ENCODE assay signal across 9 cellular contexts in genomic region chr14:61749867-61750266, GRCh38. TPM values are rescaled to one million over a fixed set of nuclear protein-coding genes. Genes with fewer than 3 reads are reported as not detected.
DNase-seq lines count a peak whose midpoint lies in the region; ATAC-seq and TF ChIP-seq lines count a peak whose summit lies in the region.
"Had no signal": no experiment of that assay in that cellular context is flagged by ENCODE, and none has a peak within 500 bp of the region (broad histone marks: within the 10 kb centered on the region; RNA-seq: fewer than 3 reads in every experiment).

No MANE protein-coding gene starts in this region.

- peaks cover 4 to 69% (median 10%) of the 10 kb centered on the region in 7 donors for H3K4me1 Mint-ChIP-seq in naive thymus-derived CD4-positive, alpha-beta T cell

- POLR2A ChIA-PET in naive thymus-derived CD4-positive, alpha-beta T cell (lab: Charles Lee) = interaction anchor here (4.3 kb wide), 1 partner anchor 11 kb away, joined by 30 read pairs; the partner anchor contains the start of gene SNAPC1

- no peaks in the 10 kb centered on the region for H3K9me3 Mint-ChIP-seq in naive thymus-derived CD4-positive, alpha-beta T cell

- no peak for TF ChIP-seq CTCF in GM12865 (IDR thresholded peaks at IDR 0.05; ENCODE audit: insufficient read depth, low read depth, low read length, missing control alignments)
- no peak for TF ChIP-seq CTCF in mammary epithelial cell (conservative IDR thresholded peaks at IDR 0.05 in 1 of 2, IDR thresholded peaks at IDR 0.05 in 1 of 2; ENCODE audit: extremely low read depth in 1 of 2, insufficient read depth in 1 of 2, low read depth in 1 of 2, low read length in 2 of 2)

- CTCF ChIA-PET in mammary epithelial cell (lab: Charles Lee; ENCODE audit: low non-redundant PET) = no interaction called here
- CTCF ChIA-PET in naive thymus-derived CD4-positive, alpha-beta T cell (lab: Charles Lee) = interaction anchor here (1.0 to 1.9 kb wide), 8 partner anchors 10 to 464 kb away, joined by 3 to 10 read pairs (median 4); partner anchors contain the start of gene SNAPC1

- H3K79me2 ChIP-seq in mammary epithelial cell (ENCODE audit: insufficient read depth, low read length) = peaks cover 40% of the 10 kb centered on the region

- peaks cover 4 to 43% (median 18%) of the 10 kb centered on the region in 5 donors for H3K36me3 Mint-ChIP-seq in naive thymus-derived CD4-positive, alpha-beta T cell

- 84% methylated on average over 3 of the region's 3 CpGs for WGBS in mammary epithelial cell (ENCODE audit: low coverage, missing lambda C conversion rate)

- in situ Hi-C loops in mammary epithelial cell (cut with MboI; ENCODE audit: low sequenced_read_pairs in 2 of 2) = loop anchor here in 1 of 2 donors (25.0 kb wide), 1 partner anchor 463 kb away; the partner anchor contains the start of gene TMEM30B

- H3K4me2 ChIP-seq in mammary epithelial cell (ENCODE audit: insufficient read depth, low read depth, low read length) = peak overlapping the region; percentile 81

- intact Hi-C loops in mammary epithelial cell (cut with micrococcal nuclease) = loop anchor here (2.0 kb wide), 1 partner anchor 87 kb away; no protein-coding TSS in a partner anchor
- intact Hi-C loops in naive thymus-derived CD4-positive, alpha-beta T cell (cut with micrococcal nuclease) = loop anchor here (2.0 to 10.0 kb wide), 4 partner anchors 13 to 765 kb away; partner anchors contain the start of genes SLC38A6 (in 1 of the 2) and TRMT5 (in 1 of the 2)

- H2AFZ ChIP-seq in mammary epithelial cell (ENCODE audit: low read depth, low read length) = no peak overlapping the region

- peak overlapping the region; percentile 79 for H3K4me3 ChIP-seq in GM12865 (ENCODE audit: low read depth, low read length)
- H3K4me3 ChIP-seq in mammary epithelial cell (replicated peaks in 1 of 3; ENCODE audit: insufficient read depth in 1 of 3, low read depth in 2 of 3, low read length in 3 of 3) = peak overlapping the region in 1 of 3 experiments; percentile 45
- H3K4me3 ChIP-seq in naive thymus-derived CD4-positive, alpha-beta T cell (ENCODE audit: low read length) = no peak overlapping the region

- no TSS peak for BruUV-seq in mammary epithelial cell (replicated peaks; lab: Mats Ljungman, UMichigan)

- peaks cover 28% of the 10 kb centered on the region for H3K36me3 ChIP-seq in mammary epithelial cell (ENCODE audit: insufficient read depth, low read length)
- peaks cover 0 to 23% (median 8%) of the 10 kb centered on the region in 3 experiments for H3K36me3 ChIP-seq in naive thymus-derived CD4-positive, alpha-beta T cell (ENCODE audit: control insufficient read depth in 2 of 3, insufficient read depth in 3 of 3, low read length in 3 of 3)

- H3K9me3 ChIP-seq in mammary epithelial cell (replicated peaks; ENCODE audit: insufficient read depth, low read length) = no peaks in the 10 kb centered on the region
- no peaks in the 10 kb centered on the region for H3K9me3 ChIP-seq in naive thymus-derived CD4-positive, alpha-beta T cell (ENCODE audit: control insufficient read depth in 2 of 3, low read length in 3 of 3)

- peak overlapping the region in 5 of 9 donors; percentile 7 to 77 (median 33) for H3K27ac Mint-ChIP-seq in naive thymus-derived CD4-positive, alpha-beta T cell

- no peak for ATAC-seq in naive thymus-derived CD4-positive, alpha-beta T cell
- ATAC-seq in GM18870 (IDR thresholded peaks at IDR 0.05; ENCODE audit: unreplicated experiment) (no peak), HG03442 (IDR thresholded peaks at IDR 0.05; ENCODE audit: unreplicated experiment) (no peak)

- DNase-seq in GM12865 (ENCODE audit: low read depth) (peak; percentile 5), NCI-H187 treated with DMSO at 0.1 percent for 48 hours (lab: John Stamatoyannopoulos, UW) (peak; percentile 97), mammary epithelial cell (no peak), activated gamma-delta T cell (lab: John Stamatoyannopoulos, UW) (no peak), cerebellar cortex (ENCODE audit: low spot score) (no peak)
- no peak for DNase-seq in naive thymus-derived CD4-positive, alpha-beta T cell
- DNase-seq: retina had no signal

- dilution Hi-C loops in mammary epithelial cell (cut with HindIII; ENCODE audit: low sequenced_read_pairs) = loop anchor here (5.0 kb wide), 1 partner anchor 82 kb away; no protein-coding TSS in a partner anchor

- H3K27me3 ChIP-seq in mammary epithelial cell (ENCODE audit: insufficient read depth, low read length) = no peaks in the 10 kb centered on the region
- H3K27me3 ChIP-seq in naive thymus-derived CD4-positive, alpha-beta T cell (ENCODE audit: control insufficient read depth in 2 of 2, insufficient read depth in 2 of 2, low read length in 2 of 2) = no peaks in the 10 kb centered on the region

- H3K9ac ChIP-seq in mammary epithelial cell (ENCODE audit: insufficient read depth, low read length) = no peak overlapping the region

- peaks cover 17% of the 10 kb centered on the region for H3K4me1 ChIP-seq in mammary epithelial cell (ENCODE audit: insufficient read depth, low read length)
- no peaks in the 10 kb centered on the region for H3K4me1 ChIP-seq in naive thymus-derived CD4-positive, alpha-beta T cell (ENCODE audit: control insufficient read depth in 2 of 2, insufficient read depth in 2 of 2, low read length in 2 of 2)

- no peak overlapping the region for H3K27ac ChIP-seq in mammary epithelial cell (ENCODE audit: insufficient read depth, low read depth, low read length)
- H3K27ac ChIP-seq in naive thymus-derived CD4-positive, alpha-beta T cell (ENCODE audit: low read depth, low read length) = peak overlapping the region; percentile 31

- H3K4me3 Mint-ChIP-seq in naive thymus-derived CD4-positive, alpha-beta T cell = peak overlapping the region in 9 of 10 donors; percentile 12 to 94 (median 75)

- no peaks in the 10 kb centered on the region for H4K20me1 ChIP-seq in mammary epithelial cell (ENCODE audit: insufficient read depth, low read length)

- peaks cover 0 to 4% (median 0%) of the 10 kb centered on the region in 5 donors for H3K27me3 Mint-ChIP-seq in naive thymus-derived CD4-positive, alpha-beta T cell

RNA-seq across cellular contexts. Expression of gene SNAPC1, which starts 12.4 kb away (rescaled TPM):
- 10 to 100 TPM; 12.2 to 13.0 TPM for total RNA-seq in mammary epithelial cell
- 5.9 TPM for polyA plus RNA-seq in mammary epithelial cell
- 4.4 TPM for polyA minus RNA-seq in mammary epithelial cell
- total RNA-seq in naive thymus-derived CD4-positive, alpha-beta T cell = 1 to 10 TPM; 3.5 to 8.7 (median 5.1) TPM
- 1 to 10 TPM; 6.3 to 6.5 TPM for polyA plus RNA-seq in naive thymus-derived CD4-positive, alpha-beta T cell

RNA-seq across cellular contexts. Expression of gene HIF1A, which starts 54.6 kb away (rescaled TPM):
- 100 to 1,000 TPM; 227 to 682 TPM for total RNA-seq in mammary epithelial cell
- polyA plus RNA-seq in mammary epithelial cell = 76.6 TPM
- 178 TPM for polyA minus RNA-seq in mammary epithelial cell
- total RNA-seq in naive thymus-derived CD4-positive, alpha-beta T cell = 100 to 1,000 TPM in 4 of 5 experiments, 10 to 100 TPM in 1; 88.8 to 358 (median 143) TPM
- polyA plus RNA-seq in naive thymus-derived CD4-positive, alpha-beta T cell = 10 to 100 TPM; 75.1 to 98.4 TPM

Comparison
In these comparisons a context has a peak if more than half of its experiments do, and no peak if none do; other contexts are left out.
1. DNase-seq: peak in GM12865 (single experiment) and NCI-H187 treated with DMSO at 0.1 percent for 48 hours (single experiment); none in mammary epithelial cell (single experiment), naive thymus-derived CD4-positive, alpha-beta T cell (0 of 9), activated gamma-delta T cell (single experiment) and cerebellar cortex (single experiment).